1 cellular context compared by ENCODE assay signal in the genomic region with DNA sequence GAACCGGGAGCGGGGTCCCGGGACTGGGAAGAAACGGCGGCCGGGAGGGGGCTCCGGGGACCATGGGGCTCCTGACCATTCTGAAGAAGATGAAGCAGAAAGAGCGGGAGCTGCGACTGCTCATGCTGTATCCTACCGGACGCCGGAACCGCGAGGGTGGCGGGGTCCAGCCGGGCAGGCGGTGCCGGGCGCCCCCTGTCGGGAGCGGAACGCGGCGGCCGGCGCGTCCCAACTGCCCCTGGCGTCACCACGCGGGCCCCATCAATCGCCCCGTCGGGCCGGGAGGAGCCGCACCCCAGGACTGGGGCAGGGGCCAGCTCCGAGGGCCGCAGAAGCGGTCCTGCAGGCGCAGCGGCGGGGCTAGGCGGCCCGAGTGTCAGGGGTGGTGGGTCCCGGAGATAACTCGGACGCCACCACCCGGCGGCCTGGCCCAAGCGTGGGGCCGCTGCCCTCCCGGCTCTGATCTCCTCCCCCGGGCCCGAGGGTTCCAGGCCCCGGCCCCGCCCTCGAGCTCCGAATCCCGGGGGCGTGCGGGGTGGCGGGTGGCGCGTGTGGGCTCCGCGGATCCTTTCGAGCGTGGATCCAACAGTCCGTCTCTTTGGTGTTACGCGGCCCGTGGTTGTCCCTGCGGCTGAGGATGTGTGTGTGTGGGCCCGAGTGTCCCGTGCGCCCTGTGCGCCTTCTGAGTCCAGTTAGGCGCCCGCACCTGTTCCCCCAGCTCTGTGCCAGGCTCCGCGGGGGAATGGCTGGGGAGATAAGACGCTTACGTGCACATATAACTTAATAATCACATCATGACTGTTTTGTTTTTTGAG.
TF ChIP-seq lines count a peak whose summit lies in the region.

A gene (plus strand): TSS at position 15 of the 815 bp plus-strand sequence. CDS start 48 bp downstream, at position 63.

TF ChIP-seq in GM12878, 131 proteins besides CTCF, POLR2A, EP300 and RAD21 (continues in another document):
- TF ChIP-seq, protein P1, sequence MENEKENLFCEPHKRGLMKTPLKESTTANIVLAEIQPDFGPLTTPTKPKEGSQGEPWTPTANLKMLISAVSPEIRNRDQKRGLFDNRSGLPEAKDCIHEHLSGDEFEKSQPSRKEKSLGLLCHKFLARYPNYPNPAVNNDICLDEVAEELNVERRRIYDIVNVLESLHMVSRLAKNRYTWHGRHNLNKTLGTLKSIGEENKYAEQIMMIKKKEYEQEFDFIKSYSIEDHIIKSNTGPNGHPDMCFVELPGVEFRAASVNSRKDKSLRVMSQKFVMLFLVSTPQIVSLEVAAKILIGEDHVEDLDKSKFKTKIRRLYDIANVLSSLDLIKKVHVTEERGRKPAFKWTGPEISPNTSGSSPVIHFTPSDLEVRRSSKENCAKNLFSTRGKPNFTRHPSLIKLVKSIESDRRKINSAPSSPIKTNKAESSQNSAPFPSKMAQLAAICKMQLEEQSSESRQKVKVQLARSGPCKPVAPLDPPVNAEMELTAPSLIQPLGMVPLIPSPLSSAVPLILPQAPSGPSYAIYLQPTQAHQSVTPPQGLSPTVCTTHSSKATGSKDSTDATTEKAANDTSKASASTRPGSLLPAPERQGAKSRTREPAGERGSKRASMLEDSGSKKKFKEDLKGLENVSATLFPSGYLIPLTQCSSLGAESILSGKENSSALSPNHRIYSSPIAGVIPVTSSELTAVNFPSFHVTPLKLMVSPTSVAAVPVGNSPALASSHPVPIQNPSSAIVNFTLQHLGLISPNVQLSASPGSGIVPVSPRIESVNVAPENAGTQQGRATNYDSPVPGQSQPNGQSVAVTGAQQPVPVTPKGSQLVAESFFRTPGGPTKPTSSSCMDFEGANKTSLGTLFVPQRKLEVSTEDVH (IDR thresholded peaks at IDR 0.05; ENCODE audit: low read depth, partially characterized antibody), result no peak
- TF ChIP-seq HDGF (IDR thresholded peaks at IDR 0.05) (peak; percentile 20; the same call in 1 of the 2 replicates), GATAD2B (conservative IDR thresholded peaks at IDR 0.05; ENCODE audit: low read depth) (peak; percentile 93; the same call in 1 of the 2 replicates), NR2C2 (IDR thresholded peaks at IDR 0.05; ENCODE audit: borderline replicate concordance, control insufficient read depth, insufficient read length, low read depth) (no peak), HCFC1 (IDR thresholded peaks at IDR 0.05; ENCODE audit: low read length) (peak; percentile 24; the same call in 1 of the 2 replicates), RAD51 (IDR thresholded peaks at IDR 0.05) (no peak), MYC (IDR thresholded peaks at IDR 0.05; ENCODE audit: insufficient read depth, insufficient read length, insufficient replicate concordance, low read length, severe bottlenecking) (peak; percentile 49), ETV6 (conservative IDR thresholded peaks at IDR 0.05 in 1 of 2, IDR thresholded peaks at IDR 0.05 in 1 of 2; ENCODE audit: borderline replicate concordance in 1 of 2, low read depth in 1 of 2) (0 out of 4 replicates have a peak, but pooled peaks of 1 of the 2 experiments have one; percentile 12), PML (IDR thresholded peaks at IDR 0.05; ENCODE audit: low read length) (0 out of 2 replicates have a peak, but pooled peaks have one; percentile 73), ZSCAN29 (IDR thresholded peaks at IDR 0.05) (peak; percentile 64), KLF5 (IDR thresholded peaks at IDR 0.05; ENCODE audit: partially characterized antibody) (peak; percentile 94), SMAD1 (IDR thresholded peaks at IDR 0.05; ENCODE audit: low read depth, partially characterized antibody) (no peak), CHD1 (IDR thresholded peaks at IDR 0.05; ENCODE audit: low read depth, low read length) (no peak), FOXK2 (IDR thresholded peaks at IDR 0.05) (peak; percentile 90), CBFB (IDR thresholded peaks at IDR 0.05; ENCODE audit: low read depth) (no peak), SPI1 (IDR thresholded peaks at IDR 0.05; ENCODE audit: borderline replicate concordance, insufficient read depth, low read depth, low read length) (no peak; the same call in 1 of the 2 replicates), YBX1 (IDR thresholded peaks at IDR 0.05) (no peak), ATF7 (IDR thresholded peaks at IDR 0.05; ENCODE audit: low read depth) (peak; percentile 58; the same call in 1 of the 2 replicates), TAF1 (IDR thresholded peaks at IDR 0.05; ENCODE audit: borderline replicate concordance, low read depth, low read length) (0 out of 2 replicates have a peak, but pooled peaks have one; percentile 44), STAT1 (conservative IDR thresholded peaks at IDR 0.05) (no peak), DPF2 (IDR thresholded peaks at IDR 0.05) (peak; percentile 79), IKZF1 (conservative IDR thresholded peaks at IDR 0.05) (peak; percentile 94), RB1 (IDR thresholded peaks at IDR 0.05; ENCODE audit: borderline replicate concordance) (peak; percentile 69; the same call in 1 of the 2 replicates), YY1 (IDR thresholded peaks at IDR 0.05; ENCODE audit: low read depth, low read length) (peak; percentile 42), BHLHE40 (IDR thresholded peaks at IDR 0.05; ENCODE audit: borderline replicate concordance in 1 of 2, low read depth in 2 of 2, low read length in 1 of 2) (no peak), RUNX3 (IDR thresholded peaks at IDR 0.05; ENCODE audit: low read length) (peak; percentile 55), RELA (IDR thresholded peaks at IDR 0.05; ENCODE audit: borderline replicate concordance, partially characterized antibody) (peak; percentile 7), SIN3A (IDR thresholded peaks at IDR 0.05; ENCODE audit: low read depth, low read length) (peak; percentile 44), EGR1 (IDR thresholded peaks at IDR 0.05; ENCODE audit: borderline replicate concordance in 1 of 2, low read depth in 2 of 2, low read length in 2 of 2) (peak in 1 of 2 experiments; percentile 83; a peak in 2 of 3 replicates), ZNF217 (IDR thresholded peaks at IDR 0.05) (peak; percentile 76; the same call in 1 of the 2 replicates)
- TF ChIP-seq, protein P2, sequence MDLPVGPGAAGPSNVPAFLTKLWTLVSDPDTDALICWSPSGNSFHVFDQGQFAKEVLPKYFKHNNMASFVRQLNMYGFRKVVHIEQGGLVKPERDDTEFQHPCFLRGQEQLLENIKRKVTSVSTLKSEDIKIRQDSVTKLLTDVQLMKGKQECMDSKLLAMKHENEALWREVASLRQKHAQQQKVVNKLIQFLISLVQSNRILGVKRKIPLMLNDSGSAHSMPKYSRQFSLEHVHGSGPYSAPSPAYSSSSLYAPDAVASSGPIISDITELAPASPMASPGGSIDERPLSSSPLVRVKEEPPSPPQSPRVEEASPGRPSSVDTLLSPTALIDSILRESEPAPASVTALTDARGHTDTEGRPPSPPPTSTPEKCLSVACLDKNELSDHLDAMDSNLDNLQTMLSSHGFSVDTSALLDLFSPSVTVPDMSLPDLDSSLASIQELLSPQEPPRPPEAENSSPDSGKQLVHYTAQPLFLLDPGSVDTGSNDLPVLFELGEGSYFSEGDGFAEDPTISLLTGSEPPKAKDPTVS (IDR thresholded peaks at IDR 0.05; ENCODE audit: low read depth, low read length), result no peak
- TF ChIP-seq, protein P3, sequence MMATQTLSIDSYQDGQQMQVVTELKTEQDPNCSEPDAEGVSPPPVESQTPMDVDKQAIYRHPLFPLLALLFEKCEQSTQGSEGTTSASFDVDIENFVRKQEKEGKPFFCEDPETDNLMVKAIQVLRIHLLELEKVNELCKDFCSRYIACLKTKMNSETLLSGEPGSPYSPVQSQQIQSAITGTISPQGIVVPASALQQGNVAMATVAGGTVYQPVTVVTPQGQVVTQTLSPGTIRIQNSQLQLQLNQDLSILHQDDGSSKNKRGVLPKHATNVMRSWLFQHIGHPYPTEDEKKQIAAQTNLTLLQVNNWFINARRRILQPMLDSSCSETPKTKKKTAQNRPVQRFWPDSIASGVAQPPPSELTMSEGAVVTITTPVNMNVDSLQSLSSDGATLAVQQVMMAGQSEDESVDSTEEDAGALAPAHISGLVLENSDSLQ (IDR thresholded peaks at IDR 0.05), result no peak
- TF ChIP-seq, protein P4, sequence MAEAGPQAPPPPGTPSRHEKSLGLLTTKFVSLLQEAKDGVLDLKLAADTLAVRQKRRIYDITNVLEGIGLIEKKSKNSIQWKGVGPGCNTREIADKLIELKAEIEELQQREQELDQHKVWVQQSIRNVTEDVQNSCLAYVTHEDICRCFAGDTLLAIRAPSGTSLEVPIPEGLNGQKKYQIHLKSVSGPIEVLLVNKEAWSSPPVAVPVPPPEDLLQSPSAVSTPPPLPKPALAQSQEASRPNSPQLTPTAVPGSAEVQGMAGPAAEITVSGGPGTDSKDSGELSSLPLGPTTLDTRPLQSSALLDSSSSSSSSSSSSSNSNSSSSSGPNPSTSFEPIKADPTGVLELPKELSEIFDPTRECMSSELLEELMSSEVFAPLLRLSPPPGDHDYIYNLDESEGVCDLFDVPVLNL (IDR thresholded peaks at IDR 0.05; ENCODE audit: low read depth, low read length), result peak; percentile 20; the same call in 1 of the 2 replicates
- TF ChIP-seq, protein P5, sequence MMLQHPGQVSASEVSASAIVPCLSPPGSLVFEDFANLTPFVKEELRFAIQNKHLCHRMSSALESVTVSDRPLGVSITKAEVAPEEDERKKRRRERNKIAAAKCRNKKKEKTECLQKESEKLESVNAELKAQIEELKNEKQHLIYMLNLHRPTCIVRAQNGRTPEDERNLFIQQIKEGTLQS (IDR thresholded peaks at IDR 0.05; ENCODE audit: borderline replicate concordance, extremely low read depth, low read depth, low read length), result no peak
- TF ChIP-seq, protein P6, sequence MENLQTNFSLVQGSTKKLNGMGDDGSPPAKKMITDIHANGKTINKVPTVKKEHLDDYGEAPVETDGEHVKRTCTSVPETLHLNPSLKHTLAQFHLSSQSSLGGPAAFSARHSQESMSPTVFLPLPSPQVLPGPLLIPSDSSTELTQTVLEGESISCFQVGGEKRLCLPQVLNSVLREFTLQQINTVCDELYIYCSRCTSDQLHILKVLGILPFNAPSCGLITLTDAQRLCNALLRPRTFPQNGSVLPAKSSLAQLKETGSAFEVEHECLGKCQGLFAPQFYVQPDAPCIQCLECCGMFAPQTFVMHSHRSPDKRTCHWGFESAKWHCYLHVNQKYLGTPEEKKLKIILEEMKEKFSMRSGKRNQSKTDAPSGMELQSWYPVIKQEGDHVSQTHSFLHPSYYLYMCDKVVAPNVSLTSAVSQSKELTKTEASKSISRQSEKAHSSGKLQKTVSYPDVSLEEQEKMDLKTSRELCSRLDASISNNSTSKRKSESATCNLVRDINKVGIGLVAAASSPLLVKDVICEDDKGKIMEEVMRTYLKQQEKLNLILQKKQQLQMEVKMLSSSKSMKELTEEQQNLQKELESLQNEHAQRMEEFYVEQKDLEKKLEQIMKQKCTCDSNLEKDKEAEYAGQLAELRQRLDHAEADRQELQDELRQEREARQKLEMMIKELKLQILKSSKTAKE (IDR thresholded peaks at IDR 0.05; ENCODE audit: low read depth, poor library complexity, severe bottlenecking), result no peak
- TF ChIP-seq, protein P7, sequence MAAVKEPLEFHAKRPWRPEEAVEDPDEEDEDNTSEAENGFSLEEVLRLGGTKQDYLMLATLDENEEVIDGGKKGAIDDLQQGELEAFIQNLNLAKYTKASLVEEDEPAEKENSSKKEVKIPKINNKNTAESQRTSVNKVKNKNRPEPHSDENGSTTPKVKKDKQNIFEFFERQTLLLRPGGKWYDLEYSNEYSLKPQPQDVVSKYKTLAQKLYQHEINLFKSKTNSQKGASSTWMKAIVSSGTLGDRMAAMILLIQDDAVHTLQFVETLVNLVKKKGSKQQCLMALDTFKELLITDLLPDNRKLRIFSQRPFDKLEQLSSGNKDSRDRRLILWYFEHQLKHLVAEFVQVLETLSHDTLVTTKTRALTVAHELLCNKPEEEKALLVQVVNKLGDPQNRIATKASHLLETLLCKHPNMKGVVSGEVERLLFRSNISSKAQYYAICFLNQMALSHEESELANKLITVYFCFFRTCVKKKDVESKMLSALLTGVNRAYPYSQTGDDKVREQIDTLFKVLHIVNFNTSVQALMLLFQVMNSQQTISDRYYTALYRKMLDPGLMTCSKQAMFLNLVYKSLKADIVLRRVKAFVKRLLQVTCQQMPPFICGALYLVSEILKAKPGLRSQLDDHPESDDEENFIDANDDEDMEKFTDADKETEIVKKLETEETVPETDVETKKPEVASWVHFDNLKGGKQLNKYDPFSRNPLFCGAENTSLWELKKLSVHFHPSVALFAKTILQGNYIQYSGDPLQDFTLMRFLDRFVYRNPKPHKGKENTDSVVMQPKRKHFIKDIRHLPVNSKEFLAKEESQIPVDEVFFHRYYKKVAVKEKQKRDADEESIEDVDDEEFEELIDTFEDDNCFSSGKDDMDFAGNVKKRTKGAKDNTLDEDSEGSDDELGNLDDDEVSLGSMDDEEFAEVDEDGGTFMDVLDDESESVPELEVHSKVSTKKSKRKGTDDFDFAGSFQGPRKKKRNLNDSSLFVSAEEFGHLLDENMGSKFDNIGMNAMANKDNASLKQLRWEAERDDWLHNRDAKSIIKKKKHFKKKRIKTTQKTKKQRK (IDR thresholded peaks at IDR 0.05; ENCODE audit: low read depth, low read length), result no peak
- TF ChIP-seq, protein P8, sequence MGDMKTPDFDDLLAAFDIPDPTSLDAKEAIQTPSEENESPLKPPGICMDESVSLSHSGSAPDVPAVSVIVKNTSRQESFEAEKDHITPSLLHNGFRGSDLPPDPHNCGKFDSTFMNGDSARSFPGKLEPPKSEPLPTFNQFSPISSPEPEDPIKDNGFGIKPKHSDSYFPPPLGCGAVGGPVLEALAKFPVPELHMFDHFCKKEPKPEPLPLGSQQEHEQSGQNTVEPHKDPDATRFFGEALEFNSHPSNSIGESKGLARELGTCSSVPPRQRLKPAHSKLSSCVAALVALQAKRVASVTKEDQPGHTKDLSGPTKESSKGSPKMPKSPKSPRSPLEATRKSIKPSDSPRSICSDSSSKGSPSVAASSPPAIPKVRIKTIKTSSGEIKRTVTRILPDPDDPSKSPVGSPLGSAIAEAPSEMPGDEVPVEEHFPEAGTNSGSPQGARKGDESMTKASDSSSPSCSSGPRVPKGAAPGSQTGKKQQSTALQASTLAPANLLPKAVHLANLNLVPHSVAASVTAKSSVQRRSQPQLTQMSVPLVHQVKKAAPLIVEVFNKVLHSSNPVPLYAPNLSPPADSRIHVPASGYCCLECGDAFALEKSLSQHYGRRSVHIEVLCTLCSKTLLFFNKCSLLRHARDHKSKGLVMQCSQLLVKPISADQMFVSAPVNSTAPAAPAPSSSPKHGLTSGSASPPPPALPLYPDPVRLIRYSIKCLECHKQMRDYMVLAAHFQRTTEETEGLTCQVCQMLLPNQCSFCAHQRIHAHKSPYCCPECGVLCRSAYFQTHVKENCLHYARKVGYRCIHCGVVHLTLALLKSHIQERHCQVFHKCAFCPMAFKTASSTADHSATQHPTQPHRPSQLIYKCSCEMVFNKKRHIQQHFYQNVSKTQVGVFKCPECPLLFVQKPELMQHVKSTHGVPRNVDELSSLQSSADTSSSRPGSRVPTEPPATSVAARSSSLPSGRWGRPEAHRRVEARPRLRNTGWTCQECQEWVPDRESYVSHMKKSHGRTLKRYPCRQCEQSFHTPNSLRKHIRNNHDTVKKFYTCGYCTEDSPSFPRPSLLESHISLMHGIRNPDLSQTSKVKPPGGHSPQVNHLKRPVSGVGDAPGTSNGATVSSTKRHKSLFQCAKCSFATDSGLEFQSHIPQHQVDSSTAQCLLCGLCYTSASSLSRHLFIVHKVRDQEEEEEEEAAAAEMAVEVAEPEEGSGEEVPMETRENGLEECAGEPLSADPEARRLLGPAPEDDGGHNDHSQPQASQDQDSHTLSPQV (IDR thresholded peaks at IDR 0.05), result peak; percentile 92
